ENCODE assay signal across 1 cellular context in genomic region chr2:8679567-8679826, GRCh38.
TF ChIP-seq lines count a peak whose summit lies in the region.

No MANE protein-coding gene starts in this region.

TF ChIP-seq in HCT116, 20 proteins besides CTCF, POLR2A, EP300 and RAD21 (continued from another document):
- TF ChIP-seq ELF1 (IDR thresholded peaks at IDR 0.05; ENCODE audit: borderline replicate concordance, low read depth) (no peak), ZFX (IDR thresholded peaks at IDR 0.05) (no peak), JUND (IDR thresholded peaks at IDR 0.05) (no peak), EZH2phosphoT487 (IDR thresholded peaks at IDR 0.05; ENCODE audit: borderline replicate concordance) (no peak), ZBTB33 (IDR thresholded peaks at IDR 0.05; ENCODE audit: extremely low read depth, insufficient replicate concordance, low read length) (no peak), CBX3 (IDR thresholded peaks at IDR 0.05; ENCODE audit: low read depth) (no peak), CEBPB (IDR thresholded peaks at IDR 0.05; ENCODE audit: low read depth) (no peak)
